In the genomic region with DNA sequence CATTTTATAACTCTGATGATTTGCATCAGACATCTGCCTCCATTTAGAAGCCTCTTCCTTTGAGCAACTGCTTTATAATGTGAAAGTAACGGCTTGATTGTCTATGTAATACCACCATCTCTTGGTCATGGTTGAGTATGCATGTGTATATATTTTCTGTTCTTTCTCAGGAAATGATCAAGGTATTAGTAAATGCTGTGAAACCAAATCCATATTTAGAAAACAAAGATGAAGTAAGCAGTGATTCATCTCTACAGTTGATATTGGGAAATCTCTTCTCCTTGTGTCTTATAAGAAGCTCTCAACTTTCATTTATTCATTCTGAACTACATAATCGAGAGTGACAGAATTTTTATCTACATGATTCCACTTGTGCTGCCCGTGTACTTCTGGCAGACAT, we compare ENCODE assay signal across 9 cellular contexts.
DNase-seq lines count a peak whose midpoint lies in the region; ATAC-seq, FAIRE-seq and TF ChIP-seq lines count a peak whose summit lies in the region.
"Had no signal": no experiment of that assay in that cellular context is flagged by ENCODE, and none has a peak within 500 bp of the region (broad histone marks: within the 10 kb centered on the region; RNA-seq: fewer than 3 reads in every experiment).

No MANE protein-coding gene starts in this region.

- intact Hi-C loops in tibial artery (cut with DNase I; ENCODE audit: low total_unique reads), result loop anchor here (5.0 kb wide), 1 partner anchor 245 kb away; no protein-coding TSS in a partner anchor

- H3K9me3 Mint-ChIP-seq in activated T-cell treated with anti-CD3 and anti-CD28 coated beads, Interleukin-2, amount 50 U/mL, for 24 hours, result peaks cover 2% of the 10 kb centered on the region

- no peaks in the 10 kb centered on the region for H3K27me3 Mint-ChIP-seq in activated T-cell treated with anti-CD3 and anti-CD28 coated beads, Interleukin-2, amount 50 U/mL, for 24 hours

- 23 to 52% (median 47%) methylated on average over 3 of the region's 3 CpGs for WGBS in small intestine, 3 donors

- no peak overlapping the region for H3K4me3 ChIP-seq in cardiac muscle cell
- peak overlapping the region in 1 of 2 donors; percentile 1 for H3K4me3 ChIP-seq in tibial artery
- H3K4me3 ChIP-seq in small intestine (ENCODE audit: low read depth in 1 of 2, low read length in 2 of 2), result no peak overlapping the region
- H3K4me3 ChIP-seq: K562 had no signal

- ATAC-seq in GM19372 (IDR thresholded peaks at IDR 0.05; ENCODE audit: low read depth, unreplicated experiment), result peak; percentile 77
- ATAC-seq in HG03442 (IDR thresholded peaks at IDR 0.05; ENCODE audit: unreplicated experiment), result peak; percentile 82
- ATAC-seq: K562 had no signal

- H3K9me3 ChIP-seq in cardiac muscle cell (ENCODE audit: low read depth) (no peaks in the 10 kb centered on the region), tibial artery (no peaks in the 10 kb centered on the region), small intestine (ENCODE audit: control insufficient read depth, low read depth) (no peaks in the 10 kb centered on the region)

- no peak for FAIRE-seq in small intestine (lab: Jason Lieb, UNC)
- FAIRE-seq: K562 had no signal

- DNase-seq in RPMI8226, result peak; percentile 7
- DNase-seq in cardiac muscle cell (ENCODE audit: low read depth in 1 of 2, low spot score in 1 of 2), result peak; percentile 2 to 86
- DNase-seq in tibial artery, result no peak
- DNase-seq in activated T-cell treated with anti-CD3 and anti-CD28 coated beads, Interleukin-2, amount 50 U/mL, for 24 hours, result no peak
- no peak for DNase-seq in small intestine

- H3K27me3 ChIP-seq in cardiac muscle cell (no peaks in the 10 kb centered on the region), tibial artery (no peaks in the 10 kb centered on the region), small intestine (ENCODE audit: control insufficient read depth in 2 of 2, insufficient read depth in 2 of 2, low read length in 2 of 2) (no peaks in the 10 kb centered on the region)

- H3K4me1 ChIP-seq in cardiac muscle cell (ENCODE audit: low read depth), result no peaks in the 10 kb centered on the region
- peaks cover 0 to 19% (median 2%) of the 10 kb centered on the region in 4 donors for H3K4me1 ChIP-seq in tibial artery
- H3K4me1 ChIP-seq in small intestine (ENCODE audit: control insufficient read depth in 2 of 2, insufficient read depth in 1 of 2, low read depth in 1 of 2, low read length in 1 of 2), result no peaks in the 10 kb centered on the region

- H3K27ac Mint-ChIP-seq in activated T-cell treated with anti-CD3 and anti-CD28 coated beads, Interleukin-2, amount 50 U/mL, for 24 hours, result no peak overlapping the region

- no peak overlapping the region for H3K27ac ChIP-seq in C4-2B
- H3K27ac ChIP-seq in cardiac muscle cell, result no peak overlapping the region
- H3K27ac ChIP-seq in tibial artery, result peak overlapping the region; percentile 26 to 35
- H3K27ac ChIP-seq in small intestine (ENCODE audit: low read depth in 1 of 2, low read length in 1 of 2), result no peak overlapping the region

- no peak overlapping the region for H3K4me3 Mint-ChIP-seq in activated T-cell treated with anti-CD3 and anti-CD28 coated beads, Interleukin-2, amount 50 U/mL, for 24 hours

- TF ChIP-seq CTCF in C4-2B (conservative IDR thresholded peaks at IDR 0.05), result peak; percentile 74
- TF ChIP-seq CTCF in cardiac muscle cell (IDR thresholded peaks at IDR 0.05; ENCODE audit: low read depth, low read length), result peak; percentile 55
- TF ChIP-seq CTCF in tibial artery (IDR thresholded peaks at IDR 0.05), result peak; percentile 52 to 64

- H3K36me3 Mint-ChIP-seq in activated T-cell treated with anti-CD3 and anti-CD28 coated beads, Interleukin-2, amount 50 U/mL, for 24 hours (ENCODE audit: low read depth), result no peaks in the 10 kb centered on the region

- no peaks in the 10 kb centered on the region for H3K4me1 Mint-ChIP-seq in activated T-cell treated with anti-CD3 and anti-CD28 coated beads, Interleukin-2, amount 50 U/mL, for 24 hours (ENCODE audit: low read depth)

- H3K36me3 ChIP-seq in cardiac muscle cell, result no peaks in the 10 kb centered on the region
- no peaks in the 10 kb centered on the region for H3K36me3 ChIP-seq in tibial artery
- H3K36me3 ChIP-seq in small intestine (ENCODE audit: control insufficient read depth in 2 of 2, insufficient read depth in 2 of 2, low read length in 2 of 2), result no peaks in the 10 kb centered on the region

Comparison
In these comparisons a context has a peak if more than half of its experiments do, and no peak if none do; other contexts are left out.
1. H3K27ac ChIP-seq: peak in tibial artery (2 of 2); none in C4-2B (single experiment), cardiac muscle cell (single experiment) and small intestine (0 of 2).
2. DNase-seq: peak in RPMI8226 (single experiment) and cardiac muscle cell (2 of 2); none in tibial artery (0 of 2), activated T-cell treated with anti-CD3 and anti-CD28 coated beads, Interleukin-2, amount 50 U/mL, for 24 hours (single experiment) and small intestine (single experiment).
3. Peak in every context shown above with its lines, with median percentiles within 50 percentile points of each other: CTCF ChIP-seq.